22 cellular contexts compared by ENCODE assay signal in the genomic region with DNA sequence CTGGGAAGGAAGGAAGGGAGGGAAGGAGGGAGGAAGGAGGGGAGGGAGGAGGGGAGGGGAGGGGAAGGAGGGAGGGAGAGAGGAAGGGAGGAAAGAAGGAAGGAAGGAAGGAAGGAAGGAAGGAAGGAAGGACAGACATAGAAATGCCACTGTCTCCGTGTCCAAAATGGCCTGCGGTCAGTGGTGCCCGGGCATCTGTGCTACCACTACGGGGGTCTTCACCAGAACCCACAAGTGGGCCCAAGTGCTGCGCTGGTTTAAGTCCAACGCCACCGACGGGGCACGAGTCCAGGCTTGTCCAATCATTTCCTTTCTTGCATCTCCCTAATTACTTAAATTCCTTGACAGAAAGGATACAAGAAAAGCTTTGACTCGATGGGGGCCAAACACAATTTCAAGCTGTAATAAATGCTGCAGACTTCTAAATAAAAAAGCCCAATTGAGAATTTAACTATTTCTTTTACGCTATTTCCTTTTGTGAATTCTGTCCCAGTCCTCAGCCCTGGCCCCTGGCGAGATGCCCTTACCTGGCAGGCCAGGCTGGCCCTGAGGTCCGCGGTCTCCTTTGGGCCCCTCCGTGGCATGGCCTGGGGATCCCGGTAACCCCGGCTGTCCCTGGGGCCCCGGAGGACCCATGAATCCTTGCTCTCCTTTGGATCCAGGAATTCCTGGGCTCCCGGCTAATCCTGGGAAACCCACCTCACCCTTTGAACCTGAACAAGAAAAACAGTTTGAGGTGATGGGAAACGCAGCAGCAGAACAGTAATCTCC.
"Had no signal": no experiment of that assay in that cellular context is flagged by ENCODE, and none has a peak within 500 bp of the region (broad histone marks: within the 10 kb centered on the region; RNA-seq: fewer than 3 reads in every experiment).

No MANE protein-coding gene starts in this region.

- H3K36me3 ChIP-seq: MG63 had no signal

- DNase-seq: activated CD4-positive, alpha-beta memory T cell treated with anti-CD3 and anti-CD28 coated beads for 36 hours; activated CD4-positive, alpha-beta T cell treated with anti-CD3 and anti-CD28 coated beads, Interleukin-2, amount 10 ng/mL, durations not matched to agents 7 days and 5 days; activated CD4-positive, CD25-positive, alpha-beta regulatory T cell; activated CD8-positive, alpha-beta memory T cell treated with anti-CD3 and anti-CD28 coated beads for 24 hours; activated effector memory CD4-positive, alpha-beta T cell treated with anti-CD3 and anti-CD28 coated beads, Interleukin-2, amount 50 U/mL, for 16 hours; activated naive CD4-positive, alpha-beta T cell treated with Interleukin-2 at 50 U/mL for 16 hours; activated naive CD8-positive, alpha-beta T cell treated with anti-CD3 and anti-CD28 coated beads, Interleukin-2, amount 50 U/mL, for 24 hours; activated T-cell treated with anti-CD3 and anti-CD28 coated beads, Interleukin-2, amount 50 U/mL, for 4 hours; amniotic stem cell; brain microvascular endothelial cell; MG63; NCI-H1105 treated with DMSO at 0.1 percent for 48 hours; NCI-H146; NCI-H1930; NCI-H2171 treated with DMSO at 0.1 percent for 48 hours; NCI-H226; NCI-H526; NCI-H82; T-helper 1 cell had no signal

- FAIRE-seq: astrocyte had no signal

- ATAC-seq: activated naive CD4-positive, alpha-beta T cell treated with anti-CD3 and anti-CD28 coated beads, Interleukin-2, amount 50 U/mL, for 72 hours; activated naive CD8-positive, alpha-beta T cell treated with anti-CD3 and anti-CD28 coated beads, Interleukin-2, amount 50 U/mL, for 24 hours; activated T-cell treated with anti-CD3 and anti-CD28 coated beads, Interleukin-2, amount 50 U/mL, for 4 hours had no signal

- H3K4me3 ChIP-seq: MG63, SK-N-MC had no signal

- H3K27ac ChIP-seq: brain microvascular endothelial cell, SK-N-MC had no signal

- H3K9me3 ChIP-seq: MG63 had no signal

- H3K27me3 ChIP-seq: brain microvascular endothelial cell, MG63 had no signal
